9 cellular contexts compared by ENCODE assay signal in genomic region chr3:149579838-149580542, GRCh38.
A peak's percentile ranks its signal among the peaks of the same experiment; 100 is the strongest.
DNase-seq lines count a peak whose midpoint lies in the region; ATAC-seq, FAIRE-seq and TF ChIP-seq lines count a peak whose summit lies in the region.
"Had no signal": no experiment of that assay in that cellular context is flagged by ENCODE, and none has a peak within 500 bp of the region (broad histone marks: within the 10 kb centered on the region; RNA-seq: fewer than 3 reads in every experiment).

No MANE protein-coding gene starts in this region.

- H3K9me3 Mint-ChIP-seq in CD8-positive, alpha-beta memory T cell, result no peaks in the 10 kb centered on the region
- H3K9me3 Mint-ChIP-seq: activated B cell treated with CpG ODN at 0.5 μM for 24 hours had no signal

- H3K4me3 ChIP-seq in CD8-positive, alpha-beta memory T cell (ENCODE audit: low read length), result no peak overlapping the region
- no peak overlapping the region for H3K4me3 ChIP-seq in SJCRH30

- H3K4me3 Mint-ChIP-seq in CD8-positive, alpha-beta memory T cell, result peak overlapping the region in 4 of 7 donors; percentile 1 to 60 (median 36)
- H3K4me3 Mint-ChIP-seq: activated B cell treated with CpG ODN at 0.5 μM for 24 hours had no signal

- CTCF ChIA-PET in CD8-positive, alpha-beta memory T cell (lab: Charles Lee), result interaction anchor here (1.6 to 5.1 kb wide), 2 partner anchors 10 to 173 kb away, joined by 3 to 26 read pairs; no protein-coding TSS in a partner anchor

- no peaks in the 10 kb centered on the region for H3K36me3 ChIP-seq in CD8-positive, alpha-beta memory T cell (ENCODE audit: insufficient read depth, low read length)
- no peaks in the 10 kb centered on the region for H3K36me3 ChIP-seq in SJCRH30

- DNase-seq in CD8-positive, alpha-beta memory T cell, result no peak
- DNase-seq in SJCRH30 (no peak), inferior parietal cortex (ENCODE audit: extremely low spot score) (peak; percentile 36), left colon (no peak), GM12891 (ENCODE audit: insufficient read length, low spot score) (no peak), HTR-8/SVneo (ENCODE audit: insufficient read length, low spot score) (no peak)
- DNase-seq: activated B cell treated with CpG ODN at 0.5 μM for 24 hours had no signal

- H3K27ac ChIP-seq in CD8-positive, alpha-beta memory T cell (ENCODE audit: low read depth, low read length), result no peak overlapping the region
- H3K27ac ChIP-seq in SJCRH30, result 0 out of 2 replicates have a peak overlapping the region, but pooled peaks have one; percentile 82

- peak overlapping the region in 2 of 8 donors; percentile 31 to 46 for H3K27ac Mint-ChIP-seq in CD8-positive, alpha-beta memory T cell
- H3K27ac Mint-ChIP-seq: activated B cell treated with CpG ODN at 0.5 μM for 24 hours had no signal

- H3K27me3 Mint-ChIP-seq in CD8-positive, alpha-beta memory T cell, result peaks cover 3% of the 10 kb centered on the region in 2 donors
- H3K27me3 Mint-ChIP-seq: activated B cell treated with CpG ODN at 0.5 μM for 24 hours had no signal

- FAIRE-seq in GM12891 (lab: Jason Lieb, UNC) (no peak), HTR-8/SVneo (lab: Jason Lieb, UNC) (no peak)

- H3K9me3 ChIP-seq in CD8-positive, alpha-beta memory T cell (ENCODE audit: low read length), result no peaks in the 10 kb centered on the region
- H3K9me3 ChIP-seq in SJCRH30 (replicated peaks), result no peaks in the 10 kb centered on the region

- no peaks in the 10 kb centered on the region for H3K4me1 ChIP-seq in CD8-positive, alpha-beta memory T cell (ENCODE audit: insufficient read depth, low read length)
- H3K4me1 ChIP-seq in SJCRH30, result peaks cover 59% of the 10 kb centered on the region

- intact Hi-C loops in left colon (cut with DNase I, micrococcal nuclease), result no loop called here

- POLR2A ChIA-PET in CD8-positive, alpha-beta memory T cell (lab: Charles Lee), result no interaction called here

- H3K4me1 Mint-ChIP-seq in CD8-positive, alpha-beta memory T cell, result peaks cover 20 to 59% (median 39%) of the 10 kb centered on the region in 3 donors

- ATAC-seq in GM21360 (IDR thresholded peaks at IDR 0.05; ENCODE audit: unreplicated experiment), result peak; percentile 42
- ATAC-seq in left colon, result no peak
- no peak for ATAC-seq in GM21576 (IDR thresholded peaks at IDR 0.05; ENCODE audit: unreplicated experiment)

- H3K27me3 ChIP-seq in CD8-positive, alpha-beta memory T cell (ENCODE audit: insufficient read depth, low read length, poor library complexity, severe bottlenecking), result no peaks in the 10 kb centered on the region
- no peaks in the 10 kb centered on the region for H3K27me3 ChIP-seq in SJCRH30

- TF ChIP-seq POLR2A in GM12891 (IDR thresholded peaks at IDR 0.05; ENCODE audit: low read depth, low read length), result no peak

- no peaks in the 10 kb centered on the region for H3K36me3 Mint-ChIP-seq in CD8-positive, alpha-beta memory T cell

TF ChIP-seq in GM12891, 5 proteins besides CTCF, POLR2A, EP300 and RAD21:
- TF ChIP-seq TAF1 (IDR thresholded peaks at IDR 0.05; ENCODE audit: low read depth, low read length), result no peak
TF ChIP-seq in GM12891: peak in this region for 0.
